8 cellular contexts compared by ENCODE assay signal in the genomic region with DNA sequence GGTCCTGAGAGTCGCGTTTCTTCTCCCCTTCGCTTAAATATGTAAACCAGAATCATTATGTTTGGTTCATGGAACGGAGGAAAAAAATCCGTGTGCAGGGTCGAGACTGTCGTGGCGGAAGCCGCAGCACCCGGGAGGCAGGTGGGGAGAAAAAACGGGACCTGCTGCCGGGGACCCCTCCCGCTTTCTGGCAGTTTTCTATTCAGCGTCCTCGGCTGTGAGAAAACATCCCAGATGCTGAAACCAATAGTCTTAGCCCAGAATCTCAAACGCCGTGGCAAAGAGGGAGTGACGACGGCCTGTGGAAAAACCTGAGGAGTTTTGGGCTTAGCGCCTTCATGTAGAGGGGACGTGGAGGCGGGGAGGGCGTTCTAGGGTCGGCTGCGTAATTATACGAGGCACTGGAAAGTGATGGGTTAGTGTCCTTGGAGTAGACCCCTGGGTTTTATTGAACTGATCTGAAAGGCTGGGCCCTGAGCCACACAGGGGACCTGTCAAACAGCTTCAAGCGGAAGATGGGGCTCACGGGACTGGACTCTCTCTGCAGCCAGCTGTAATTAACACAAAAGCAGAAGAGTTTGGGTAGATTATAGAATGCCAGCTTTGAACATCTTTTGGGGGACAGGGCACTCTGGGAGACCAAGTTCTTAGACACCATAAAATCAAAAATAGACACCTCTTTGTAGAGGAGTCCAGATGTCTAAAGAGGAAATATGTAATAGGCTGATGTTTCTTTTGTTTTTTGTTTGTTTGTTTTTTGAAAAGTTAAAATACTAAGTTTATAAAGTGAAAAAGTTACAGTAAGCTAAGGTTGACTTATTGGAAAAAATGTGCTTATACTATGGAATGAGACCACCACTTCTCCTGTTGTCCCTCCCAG. TPM values are rescaled to one million over a fixed set of nuclear protein-coding genes. Genes with fewer than 3 reads are reported as not detected.
DNase-seq lines count a peak whose midpoint lies in the region; TF ChIP-seq lines count a peak whose summit lies in the region.

No MANE protein-coding gene starts in this region.

- no peaks in the 10 kb centered on the region; the same call in none of the 2 replicates for H3K27me3 ChIP-seq in ACC112 (ENCODE audit: insufficient read depth, low read length)
- no peaks in the 10 kb centered on the region for H3K27me3 ChIP-seq in OCI-LY1 (ENCODE audit: insufficient read depth, low read length)
- H3K27me3 ChIP-seq in left ventricle myocardium inferior (ENCODE audit: low read depth) = no peaks in the 10 kb centered on the region

- intact Hi-C loops in left ventricle myocardium inferior (cut with micrococcal nuclease) = no loop called here

- peak overlapping the region; percentile 76 for H3K4me3 ChIP-seq in ACC112 (ENCODE audit: low read depth, low read length)
- peak overlapping the region; percentile 99 for H3K4me3 ChIP-seq in OCI-LY1 (ENCODE audit: low read depth, low read length, poor library complexity, severe bottlenecking)
- H3K4me3 ChIP-seq in left ventricle myocardium inferior = peak overlapping the region; percentile 76

- DNase-seq in GM13977 (ENCODE audit: low spot score) (peak; percentile 33), left ventricle myocardium inferior (no peak), progenitor cell of endocrine pancreas (ENCODE audit: low spot score, unreplicated experiment) (no peak), retina (no peak), foreskin melanocyte (no peak)

- no peaks in the 10 kb centered on the region for H4K20me1 ChIP-seq in OCI-LY1 (ENCODE audit: insufficient read depth, low read length)

- H3K79me2 ChIP-seq in ACC112 (ENCODE audit: control insufficient read depth, insufficient read depth, low read length, unreplicated experiment) = peaks cover 38% of the 10 kb centered on the region
- H3K79me2 ChIP-seq in OCI-LY1 (ENCODE audit: insufficient read depth, low read length) = peaks cover 34% of the 10 kb centered on the region

- H3F3A ChIP-seq in OCI-LY1 (ENCODE audit: insufficient read depth, low read length) = no peaks in the 10 kb centered on the region

- peak overlapping the region; percentile 98 for H3K4me3 Mint-ChIP-seq in activated naive CD8-positive, alpha-beta T cell
- peak overlapping the region; percentile 98 for H3K4me3 Mint-ChIP-seq in progenitor cell of endocrine pancreas (ENCODE audit: low read depth)

- H3K9me2 ChIP-seq in OCI-LY1 (ENCODE audit: low read depth, low read length) = no peaks in the 10 kb centered on the region

- peak overlapping the region; percentile 92 for H3K27ac Mint-ChIP-seq in activated naive CD8-positive, alpha-beta T cell
- H3K27ac Mint-ChIP-seq in progenitor cell of endocrine pancreas = peak overlapping the region; percentile 97

- H3K4me1 Mint-ChIP-seq in activated naive CD8-positive, alpha-beta T cell (ENCODE audit: low read depth) = peaks cover 22% of the 10 kb centered on the region
- H3K4me1 Mint-ChIP-seq in progenitor cell of endocrine pancreas (ENCODE audit: low read depth) = peaks cover 12% of the 10 kb centered on the region

- H3K36me3 Mint-ChIP-seq in activated naive CD8-positive, alpha-beta T cell = no peaks in the 10 kb centered on the region
- no peaks in the 10 kb centered on the region for H3K36me3 Mint-ChIP-seq in progenitor cell of endocrine pancreas (ENCODE audit: insufficient read depth)

- peak overlapping the region; percentile 96 for H3K9ac ChIP-seq in OCI-LY1 (ENCODE audit: low read length)

- H3K36me3 ChIP-seq in ACC112 (ENCODE audit: insufficient read depth, low read length) (no peaks in the 10 kb centered on the region), OCI-LY1 (ENCODE audit: insufficient read depth, low read length) (peaks cover 12% of the 10 kb centered on the region; the same call in 1 of the 2 replicates), left ventricle myocardium inferior (no peaks in the 10 kb centered on the region)

- peak overlapping the region; percentile 63 for H3K27ac ChIP-seq in ACC112 (ENCODE audit: low read depth, low read length)
- peak overlapping the region; percentile 82 for H3K27ac ChIP-seq in OCI-LY1 (ENCODE audit: low read depth, low read length, poor library complexity, severe bottlenecking)
- H3K27ac ChIP-seq in left ventricle myocardium inferior (replicated peaks) = peak overlapping the region; percentile 85

- peak overlapping the region; percentile 88 for H3K4me2 ChIP-seq in OCI-LY1 (ENCODE audit: low read length)

- H3K9me3 Mint-ChIP-seq in activated naive CD8-positive, alpha-beta T cell (ENCODE audit: low read depth) = no peaks in the 10 kb centered on the region
- H3K9me3 Mint-ChIP-seq in progenitor cell of endocrine pancreas (ENCODE audit: low read depth) = no peaks in the 10 kb centered on the region

- H2AFZ ChIP-seq in ACC112 (ENCODE audit: low read length, unreplicated experiment) (peak overlapping the region; percentile 48), OCI-LY1 (ENCODE audit: low read length) (peak overlapping the region; percentile 13; the same call in 1 of the 2 replicates)

- TF ChIP-seq CTCF in GM13977 (IDR thresholded peaks at IDR 0.05; ENCODE audit: extremely low read depth, insufficient read depth, missing control alignments) (no peak), OCI-LY1 (IDR thresholded peaks at IDR 0.05; ENCODE audit: low read length) (no peak), left ventricle myocardium inferior (IDR thresholded peaks at IDR 0.05; ENCODE audit: borderline replicate concordance) (no peak), progenitor cell of endocrine pancreas (IDR thresholded peaks at IDR 0.05; ENCODE audit: unreplicated experiment) (no peak)

- no peaks in the 10 kb centered on the region for H3K9me3 ChIP-seq in OCI-LY1 (ENCODE audit: low read length)
- no peaks in the 10 kb centered on the region for H3K9me3 ChIP-seq in left ventricle myocardium inferior (replicated peaks)

- in situ Hi-C loops in GM13977 (cut with MboI; ENCODE audit: low pct_unique_long_range_greater_than_20kb, low sequenced_read_pairs, unreplicated experiment) = no loop called here

- H3K4me1 ChIP-seq in ACC112 (ENCODE audit: control insufficient read depth, insufficient read depth, low read length, unreplicated experiment) = peaks cover 19% of the 10 kb centered on the region
- H3K4me1 ChIP-seq in OCI-LY1 (ENCODE audit: insufficient read depth, low read length, severe bottlenecking) = peaks cover 35% of the 10 kb centered on the region
- H3K4me1 ChIP-seq in left ventricle myocardium inferior = peaks cover 35% of the 10 kb centered on the region

- no peaks in the 10 kb centered on the region for H3K27me3 Mint-ChIP-seq in activated naive CD8-positive, alpha-beta T cell
- H3K27me3 Mint-ChIP-seq in progenitor cell of endocrine pancreas = peaks cover 3% of the 10 kb centered on the region

RNA-seq across cellular contexts. Expression of gene BUB1, which starts 0.8 kb away (rescaled TPM):
- 0.66 TPM for total RNA-seq in left ventricle myocardium inferior
- total RNA-seq in progenitor cell of endocrine pancreas = 25.4 and 26.8 TPM in 2 replicates

RNA-seq across cellular contexts. Expression of gene ACOXL, which starts 53.7 kb away (rescaled TPM):
- total RNA-seq in left ventricle myocardium inferior (not detected), progenitor cell of endocrine pancreas (0.19 and 0.27 TPM in 2 replicates)

Comparison
In these comparisons a context has a peak if more than half of its experiments do, and no peak if none do; other contexts are left out.
1. RNA of gene BUB1, which starts 0.8 kb away (total RNA-seq): 25.4 to 26.8 TPM in progenitor cell of endocrine pancreas; 0.66 TPM in left ventricle myocardium inferior (single experiment); every median in the first group is over 10 times any median in the second.
2. Peak in every context shown above with its lines, with median percentiles within 50 percentile points of each other: H3K27ac ChIP-seq and H3K4me3 ChIP-seq.